In the genomic region with DNA sequence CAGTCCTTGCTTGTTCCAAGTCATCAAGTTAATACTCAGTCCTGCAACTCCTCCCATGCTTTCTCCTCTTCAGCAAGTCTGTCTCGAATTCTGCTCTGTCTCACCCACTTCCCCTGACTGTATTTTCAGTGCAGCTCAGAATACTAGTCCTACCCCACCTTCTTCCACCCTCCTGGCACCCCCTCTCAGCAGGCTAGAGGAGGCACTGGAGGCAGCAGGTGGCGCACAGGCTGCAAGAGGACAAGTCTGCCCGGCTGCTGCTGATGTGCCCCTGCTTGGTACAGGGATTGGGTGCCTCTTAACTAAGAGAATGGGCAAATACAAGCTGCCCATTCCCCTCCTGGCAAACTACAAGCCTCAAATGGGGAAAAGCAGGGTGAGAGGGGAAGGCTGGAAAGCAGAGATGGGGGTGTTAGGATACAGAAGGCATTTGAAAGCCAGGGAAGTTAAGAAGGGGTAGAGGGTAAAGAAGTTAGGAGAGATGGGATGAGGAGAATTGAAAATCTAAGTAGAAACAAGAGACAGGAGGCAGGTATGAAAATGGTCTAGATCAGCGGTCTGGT, we compare ENCODE assay signal across 7 cellular contexts.
DNase-seq lines count a peak whose midpoint lies in the region; ATAC-seq and TF ChIP-seq lines count a peak whose summit lies in the region.

No MANE protein-coding gene starts in this region.

- H3K4me1 ChIP-seq in adipocyte (ENCODE audit: control insufficient read depth, insufficient read depth, low read length) = peaks cover 52% of the 10 kb centered on the region
- H3K4me1 ChIP-seq in iPS-20b (ENCODE audit: insufficient read depth, low read length) = peaks cover 44% of the 10 kb centered on the region

- peak; percentile 44 for TF ChIP-seq CTCF in GM12872 (IDR thresholded peaks at IDR 0.05; ENCODE audit: insufficient read depth, low read depth, low read length)

- H3K9me3 Mint-ChIP-seq in stimulated activated naive CD8-positive, alpha-beta T cell treated with anti-CD3 and anti-CD28 coated beads, Interleukin-15, Interleukin-2, amounts not matched to agents 100 ng/mL and 50 ng/mL, for 24 hours = no peaks in the 10 kb centered on the region

- peak; percentile 48 to 49 for DNase-seq in Kasumi-1 (lab: John Stamatoyannopoulos, UW)
- DNase-seq in adipocyte (ENCODE audit: low read depth) = peak; percentile 74
- DNase-seq in NCI-H146 treated with DMSO at 0.1 percent for 48 hours (lab: John Stamatoyannopoulos, UW; ENCODE audit: unreplicated experiment) = no peak

- no peaks in the 10 kb centered on the region for H3K27me3 ChIP-seq in adipocyte (replicated peaks; ENCODE audit: control insufficient read depth, insufficient read depth, low read length)
- H3K27me3 ChIP-seq in iPS-20b (ENCODE audit: insufficient read depth, low read length) = no peaks in the 10 kb centered on the region

- H3K36me3 Mint-ChIP-seq in stimulated activated naive CD8-positive, alpha-beta T cell treated with anti-CD3 and anti-CD28 coated beads, Interleukin-15, Interleukin-2, amounts not matched to agents 100 ng/mL and 50 ng/mL, for 24 hours (ENCODE audit: low read depth) = peaks cover 35% of the 10 kb centered on the region

- H3K9me3 ChIP-seq in adipocyte (ENCODE audit: control insufficient read depth, low read length) = no peaks in the 10 kb centered on the region
- no peaks in the 10 kb centered on the region for H3K9me3 ChIP-seq in iPS-20b (ENCODE audit: insufficient read depth, low read depth, low read length)

- H3K9ac ChIP-seq in adipocyte (ENCODE audit: low read length) (peak overlapping the region; percentile 99), iPS-20b (ENCODE audit: low read depth, low read length) (peak overlapping the region; percentile 77; the same call in 1 of the 2 replicates)

- peak overlapping the region; percentile 49 for H3K27ac ChIP-seq in iPS-20b (ENCODE audit: low read length)

- H3K36me3 ChIP-seq in adipocyte (ENCODE audit: control insufficient read depth, insufficient read depth, low read length, severe bottlenecking) (peaks cover 38% of the 10 kb centered on the region), iPS-20b (ENCODE audit: insufficient read depth, low read depth, low read length) (peaks cover 36% of the 10 kb centered on the region)

- no peak for ATAC-seq in HG03571 (IDR thresholded peaks at IDR 0.05; ENCODE audit: unreplicated experiment)

- H3K27me3 Mint-ChIP-seq in stimulated activated naive CD8-positive, alpha-beta T cell treated with anti-CD3 and anti-CD28 coated beads, Interleukin-15, Interleukin-2, amounts not matched to agents 100 ng/mL and 50 ng/mL, for 24 hours = no peaks in the 10 kb centered on the region

- peak overlapping the region; percentile 67 for H3K4me3 Mint-ChIP-seq in stimulated activated naive CD8-positive, alpha-beta T cell treated with anti-CD3 and anti-CD28 coated beads, Interleukin-15, Interleukin-2, amounts not matched to agents 100 ng/mL and 50 ng/mL, for 24 hours

- H3K27ac Mint-ChIP-seq in stimulated activated naive CD8-positive, alpha-beta T cell treated with anti-CD3 and anti-CD28 coated beads, Interleukin-15, Interleukin-2, amounts not matched to agents 100 ng/mL and 50 ng/mL, for 24 hours = peak overlapping the region; percentile 69

- H3K4me1 Mint-ChIP-seq in stimulated activated naive CD8-positive, alpha-beta T cell treated with anti-CD3 and anti-CD28 coated beads, Interleukin-15, Interleukin-2, amounts not matched to agents 100 ng/mL and 50 ng/mL, for 24 hours (ENCODE audit: low read depth) = no peaks in the 10 kb centered on the region

- H3K4me3 ChIP-seq in adipocyte (ENCODE audit: low read length) (peak overlapping the region; percentile 97), iPS-20b (ENCODE audit: low read length) (peak overlapping the region; percentile 55; the same call in 1 of the 2 replicates)
